35 cellular contexts compared by ENCODE assay signal in the genomic region with DNA sequence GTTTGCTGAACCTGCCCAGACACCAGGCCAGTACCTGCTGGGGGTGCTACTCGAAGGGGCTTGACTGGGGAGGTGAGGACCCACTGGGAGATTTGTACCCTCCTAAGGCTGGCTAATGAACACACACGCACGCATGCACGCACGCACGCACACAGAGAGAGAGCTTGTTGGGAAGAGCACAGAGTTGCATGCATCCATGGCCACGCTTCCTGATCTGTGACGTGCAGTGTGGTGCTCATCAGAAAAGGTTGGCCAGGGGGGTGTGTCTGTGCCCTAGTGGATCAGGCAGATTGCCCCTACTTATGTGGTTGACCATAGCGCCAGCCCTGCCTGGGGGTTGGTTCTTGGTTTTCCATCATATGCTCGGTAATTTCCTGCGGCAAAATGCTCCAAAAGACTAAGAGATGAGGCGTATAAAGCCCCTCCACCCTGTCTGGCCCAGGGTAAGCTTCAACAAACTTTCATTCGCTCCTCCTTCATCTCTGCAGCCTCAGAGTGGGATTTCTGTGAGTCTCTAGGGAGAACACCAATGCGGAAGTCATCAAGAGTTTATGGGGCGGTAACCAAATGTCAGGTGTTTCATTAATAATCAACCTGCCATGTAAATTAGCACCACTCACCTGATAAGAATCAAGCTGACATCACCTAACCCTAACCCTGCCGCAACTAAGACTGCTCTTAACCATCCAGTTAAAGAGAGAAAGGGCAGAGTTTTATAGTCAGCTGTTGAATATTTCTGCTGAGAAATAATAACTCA. TPM values are rescaled to one million over a fixed set of nuclear protein-coding genes. Genes with fewer than 3 reads are reported as not detected.
A peak's percentile ranks its signal among the peaks of the same experiment; 100 is the strongest.
DNase-seq lines count a peak whose midpoint lies in the region; ATAC-seq, FAIRE-seq and TF ChIP-seq lines count a peak whose summit lies in the region.
"Had no signal": no experiment of that assay in that cellular context is flagged by ENCODE, and none has a peak within 500 bp of the region (broad histone marks: within the 10 kb centered on the region; RNA-seq: fewer than 3 reads in every experiment).

No MANE protein-coding gene starts in this region.

- intact Hi-C loops in GM12878 (cut with micrococcal nuclease; ENCODE audit: unreplicated experiment) = loop anchor here (5.0 to 10.0 kb wide), 2 partner anchors 68 to 166 kb away; no protein-coding TSS in a partner anchor
- intact Hi-C loops in lower lobe of right lung (cut with DNase I) = no loop called here
- intact Hi-C loops in upper lobe of right lung (cut with DNase I) = no loop called here

- H3K36me3 ChIP-seq in GM12878 (ENCODE audit: control insufficient read depth in 2 of 2, insufficient read depth in 2 of 2, low read length in 1 of 2) (no peaks in the 10 kb centered on the region), lower lobe of right lung (no peaks in the 10 kb centered on the region), upper lobe of right lung (no peaks in the 10 kb centered on the region), osteoblast (ENCODE audit: insufficient read depth, low read length) (no peaks in the 10 kb centered on the region)
- H3K36me3 ChIP-seq: cardiac muscle cell, HAP-1, heart left ventricle, MG63, upper lobe of left lung had no signal

- no peaks in the 10 kb centered on the region for H3K36me3 Mint-ChIP-seq in immature natural killer cell
- H3K36me3 Mint-ChIP-seq: activated naive CD8-positive, alpha-beta T cell; CD4-positive, CD25-positive, alpha-beta regulatory T cell; naive thymus-derived CD8-positive, alpha-beta T cell had no signal

- no peak overlapping the region for H3K27ac ChIP-seq in GM12878 (ENCODE audit: control insufficient read depth, insufficient read depth)
- H3K27ac ChIP-seq in lower lobe of right lung = no peak overlapping the region
- H3K27ac ChIP-seq in upper lobe of right lung = no peak overlapping the region
- no peak overlapping the region for H3K27ac ChIP-seq in osteoblast (ENCODE audit: low read depth, low read length)
- H3K27ac ChIP-seq: cardiac muscle cell, foreskin keratinocyte, heart left ventricle, upper lobe of left lung had no signal

- TF ChIP-seq POLR2A in GM12878 (IDR thresholded peaks at IDR 0.05; ENCODE audit: low read depth, low read length) = no peak

- in situ Hi-C loops in GM12878 (cut with MboI) = no loop called here

- no peak overlapping the region for H3K4me3 Mint-ChIP-seq in immature natural killer cell
- H3K4me3 Mint-ChIP-seq: activated CD4-positive, alpha-beta memory T cell treated with anti-CD3 and anti-CD28 coated beads, Interleukin-2, amount 10 ng/mL, durations not matched to agents 7 days and 5 days; activated naive CD8-positive, alpha-beta T cell; CD4-positive, CD25-positive, alpha-beta regulatory T cell; endodermal cell; naive thymus-derived CD8-positive, alpha-beta T cell; T-helper 17 cell had no signal

- H3K79me2 ChIP-seq in GM12878 (ENCODE audit: control insufficient read depth, insufficient read depth, low read length) = no peaks in the 10 kb centered on the region
- H3K79me2 ChIP-seq in osteoblast (ENCODE audit: insufficient read depth, low read length) = no peaks in the 10 kb centered on the region

- no peak overlapping the region for H3K4me3 ChIP-seq in GM12878
- H3K4me3 ChIP-seq in lower lobe of right lung = no peak overlapping the region
- H3K4me3 ChIP-seq in upper lobe of right lung = no peak overlapping the region
- H3K4me3 ChIP-seq in osteoblast (ENCODE audit: insufficient read depth, low read length) = no peak overlapping the region
- H3K4me3 ChIP-seq: cardiac muscle cell, HAP-1, heart left ventricle, MG63, upper lobe of left lung had no signal

- H3K9ac ChIP-seq in GM12878 (ENCODE audit: control insufficient read depth, insufficient read depth, low read length) = no peak overlapping the region
- H3K9ac ChIP-seq: SK-N-SH had no signal

- RAD21 ChIA-PET in GM12878 (lab: Charles Lee; ENCODE audit: unreplicated experiment) = no interaction called here

- POLR2A ChIA-PET in GM12878 (lab: Charles Lee) = no interaction called here

- H2AFZ ChIP-seq in GM12878 (ENCODE audit: control insufficient read depth, low read depth, low read length) (no peak overlapping the region), osteoblast (ENCODE audit: low read length) (no peak overlapping the region)

- H3K4me1 Mint-ChIP-seq in immature natural killer cell = peaks cover 0 to 6% of the 10 kb centered on the region in 2 donors

- CTCF ChIA-PET in GM12878 (lab: Yijun Ruan, JAX) = interaction anchor here (0.5 to 1.9 kb wide), 6 partner anchors 13 to 556 kb away, joined by 3 to 4 read pairs (median 3); no protein-coding TSS in a partner anchor

- FAIRE-seq in GM12878 (lab: Jason Lieb, UNC) = no peak
- FAIRE-seq: D721Med, GM12892 had no signal

- H3K4me2 ChIP-seq in GM12878 (ENCODE audit: control insufficient read depth, insufficient read depth) (no peak overlapping the region), osteoblast (ENCODE audit: insufficient read depth, low read length) (no peak overlapping the region)
- H3K4me2 ChIP-seq: SK-N-SH had no signal

- H3K9me3 ChIP-seq in GM12878 (replicated peaks; ENCODE audit: control insufficient read depth, insufficient read depth, low read length) (no peaks in the 10 kb centered on the region; the same call in 2 of the 3 replicates), lower lobe of right lung (no peaks in the 10 kb centered on the region), upper lobe of right lung (no peaks in the 10 kb centered on the region), osteoblast (ENCODE audit: low read depth, low read length) (no peaks in the 10 kb centered on the region)
- H3K9me3 ChIP-seq: HAP-1, heart left ventricle, MG63, SK-N-SH, upper lobe of left lung had no signal

- no peaks in the 10 kb centered on the region for H3K27me3 ChIP-seq in GM12878 (replicated peaks in 1 of 2; ENCODE audit: control insufficient read depth in 2 of 2, insufficient read depth in 2 of 2, low read length in 1 of 2)
- H3K27me3 ChIP-seq in lower lobe of right lung (ENCODE audit: low read depth) = peaks cover 4% of the 10 kb centered on the region
- H3K27me3 ChIP-seq in upper lobe of right lung = peaks cover 6% of the 10 kb centered on the region
- peaks cover 28% of the 10 kb centered on the region for H3K27me3 ChIP-seq in osteoblast (ENCODE audit: insufficient read depth, low read length)
- H3K27me3 ChIP-seq: MG63, upper lobe of left lung had no signal

- SMC1A ChIA-PET in GM12878 (lab: Charles Lee; ENCODE audit: uncharacterized antibody, unreplicated experiment) = interaction anchor here (1.1 kb wide), 1 partner anchor 68 kb away, joined by 3 read pairs; no protein-coding TSS in a partner anchor

- WGBS in GM12878 (ENCODE audit: insufficient coverage, insufficient replicate concordance, low lambda C conversion rate, missing lambda C conversion rate) = 30% methylated on average over 16 of the region's 16 CpGs

- no peak for TF ChIP-seq CTCF in GM12878 (IDR thresholded peaks at IDR 0.05 in 2 of 3, conservative IDR thresholded peaks at IDR 0.05 in 1 of 3; ENCODE audit: control insufficient read depth in 2 of 3, extremely low read depth in 1 of 3, insufficient read depth in 1 of 3, low read depth in 3 of 3, low read length in 3 of 3)
- TF ChIP-seq CTCF in lower lobe of right lung (IDR thresholded peaks at IDR 0.05) = no peak
- TF ChIP-seq CTCF in upper lobe of right lung (IDR thresholded peaks at IDR 0.05) = no peak
- TF ChIP-seq CTCF in osteoblast (IDR thresholded peaks at IDR 0.05; ENCODE audit: extremely low read depth, low read depth, low read length) = no peak

- H3K9me3 Mint-ChIP-seq in immature natural killer cell = no peaks in the 10 kb centered on the region
- H3K9me3 Mint-ChIP-seq: activated CD4-positive, alpha-beta memory T cell treated with anti-CD3 and anti-CD28 coated beads, Interleukin-2, amount 10 ng/mL, durations not matched to agents 7 days and 5 days; endodermal cell; naive thymus-derived CD8-positive, alpha-beta T cell had no signal

- DNase-seq in HT-29 (ENCODE audit: low spot score) = peak; percentile 65
- no peak for DNase-seq in GM12878 (ENCODE audit: low read depth, low spot score)
- DNase-seq in lower lobe of right lung = no peak
- DNase-seq in upper lobe of right lung = no peak
- no peak for DNase-seq in osteoblast (ENCODE audit: insufficient read length, low spot score, missing footprints)
- DNase-seq in immature natural killer cell = no peak
- DNase-seq in stimulated activated naive CD4-positive, alpha-beta T cell (lab: John Stamatoyannopoulos, UW) = no peak
- DNase-seq: activated CD4-positive, alpha-beta memory T cell treated with anti-CD3 and anti-CD28 coated beads, Interleukin-2, amount 10 ng/mL, durations not matched to agents 7 days and 5 days; activated CD4-positive, alpha-beta T cell treated with anti-CD3 and anti-CD28 coated beads for 1 hour; CD4-positive, CD25-positive, alpha-beta regulatory T cell; cortex of kidney; EL; endodermal cell; foreskin keratinocyte; heart left ventricle; left cardiac atrium; MG63; naive thymus-derived CD8-positive, alpha-beta T cell; NCI-H1417; NCI-H2107; OCI-M1; SK-N-SH; stimulated activated CD4-positive, alpha-beta T cell treated with anti-CD3 and anti-CD28 coated beads, Interleukin-12 subunit alpha, Interleukin-12 subunit beta, amount 100 ng/mL, for 4 hours; stimulated activated CD4-positive, alpha-beta T cell treated with anti-CD3 and anti-CD28 coated beads, Interleukin-4, amount 100 ng/mL, for 1 hour; T-helper 17 cell; upper lobe of left lung had no signal

- no peak for TF ChIP-seq EP300 in GM12878 (IDR thresholded peaks at IDR 0.05; ENCODE audit: borderline replicate concordance in 1 of 2, control insufficient read depth in 1 of 2, low read depth in 2 of 2, low read length in 2 of 2)

- peaks cover 3 to 9% (median 3%) of the 10 kb centered on the region in 3 donors for H3K27me3 Mint-ChIP-seq in immature natural killer cell (ENCODE audit: low read depth in 3 of 3)

- no peak for TF ChIP-seq RAD21 in GM12878 (IDR thresholded peaks at IDR 0.05; ENCODE audit: insufficient read depth, low read depth, low read length)

- no peaks in the 10 kb centered on the region for H4K20me1 ChIP-seq in GM12878 (ENCODE audit: control insufficient read depth, insufficient read depth)
- no peaks in the 10 kb centered on the region for H4K20me1 ChIP-seq in osteoblast (ENCODE audit: insufficient read depth, low read length)

- ATAC-seq in GM12878 (no peak), lower lobe of right lung (peak; percentile 46 to 74), upper lobe of right lung (peak; percentile 72)
- ATAC-seq: esophagus mucosa; foreskin keratinocyte; heart left ventricle; left cardiac atrium; naive thymus-derived CD8-positive, alpha-beta T cell; T-helper 17 cell had no signal

- H3K27ac Mint-ChIP-seq in immature natural killer cell = no peak overlapping the region
- H3K27ac Mint-ChIP-seq: activated CD4-positive, alpha-beta memory T cell treated with anti-CD3 and anti-CD28 coated beads, Interleukin-2, amount 10 ng/mL, durations not matched to agents 7 days and 5 days; activated naive CD8-positive, alpha-beta T cell; CD4-positive, CD25-positive, alpha-beta regulatory T cell; endodermal cell had no signal

- H3K4me1 ChIP-seq in GM12878 (ENCODE audit: control insufficient read depth, insufficient read depth, low read length) (no peaks in the 10 kb centered on the region), lower lobe of right lung (peaks cover 5% of the 10 kb centered on the region), upper lobe of right lung (peaks cover 7% of the 10 kb centered on the region), osteoblast (ENCODE audit: insufficient read depth, low read length) (no peaks in the 10 kb centered on the region)
- H3K4me1 ChIP-seq: foreskin keratinocyte, HAP-1 had no signal

- BruUV-seq in GM12878 (replicated peaks; lab: Mats Ljungman, UMichigan) = no TSS peak

RNA-seq across cellular contexts. Expression of gene GFI1B, which starts 8.0 kb away (rescaled TPM):
- total RNA-seq in HT-29 (2014; rRNA removed; shearing (Covaris generic)) = not detected in 2 replicates
- not detected in 2 replicates for total RNA-seq in GM12878 (2013; cell fraction: nucleolus; rRNA removed)
- total RNA-seq in GM12878 (2014; rRNA removed) (not detected in 2 replicates), GM12878 (2014; rRNA removed; fragmentation: Illumina TruSeq; extraction: Trizol) (not detected in 2 replicates), GM12878 (2021) (not detected in 2 replicates), lower lobe of right lung (1.1 TPM), upper lobe of right lung (0.52 TPM), osteoblast (under 0.01 TPM in 1 of 2 replicates, not detected in the other)
- polyA plus RNA-seq in GM12878 (2011; ENCODE audit: low read depth) = not detected
- polyA plus RNA-seq in GM12878 (2011; rRNA removed) (0.11 and 0.29 TPM in 2 replicates), GM12878 (2014; fragmentation: Illumina TruSeq; extraction: Trizol) (0.04 TPM in 1 of 2 replicates, not detected in the other), GM12878 (2014; fragmentation: Nextera tagmentation; extraction: Ambion mirVana) (not detected), GM12878 (2014; rRNA removed) (not detected in 2 replicates), GM12878 (2016; fragmentation: Nextera tagmentation; extraction: Ambion mirVana) (under 1 TPM in 1 of 2 experiments, not detected in 1; 0.05 TPM), immature natural killer cell (1 to 10 TPM in 2 of 3 donors, not detected in 1; 1.6 to 1.8 TPM)
- polyA plus RNA-seq in GM12878 (2011; cell fraction: cytosol; rRNA removed) = 0.07 and 0.13 TPM in 2 replicates
- 0.15 and 0.18 TPM in 2 replicates for polyA plus RNA-seq in GM12878 (2011; cell fraction: nucleus; rRNA removed)
- not detected in 2 replicates for polyA plus RNA-seq in GM12878 (2012)
- polyA minus RNA-seq in GM12878 (2011; rRNA and poly(A)+ RNA removed) = not detected in 2 replicates
- not detected in 2 replicates for polyA minus RNA-seq in GM12878 (2011; cell fraction: cytosol; rRNA and poly(A)+ RNA removed)
- not detected in 2 replicates for polyA minus RNA-seq in GM12878 (2011; cell fraction: nucleus; rRNA and poly(A)+ RNA removed)
- total RNA-seq: activated CD4-positive, alpha-beta memory T cell treated with anti-CD3 and anti-CD28 coated beads, Interleukin-2, amount 10 ng/mL, durations not matched to agents 7 days and 5 days; aorta; esophagus mucosa; foreskin keratinocyte; osteocyte; subcutaneous adipose tissue had no signal
- polyA plus RNA-seq: aorta, cardiac muscle cell, foreskin keratinocyte, SK-N-SH had no signal

RNA-seq across cellular contexts. Expression of gene TSC1, which starts 26.1 kb away (rescaled TPM):
- total RNA-seq in HT-29 (2014; rRNA removed; shearing (Covaris generic)) = 13.7 and 16.5 TPM in 2 replicates
- 207 and 208 TPM in 2 replicates for total RNA-seq in GM12878 (2013; cell fraction: nucleolus; rRNA removed)
- total RNA-seq in GM12878 (2014; rRNA removed) (15.6 and 16.0 TPM in 2 replicates), GM12878 (2014; rRNA removed; fragmentation: Illumina TruSeq; extraction: Trizol) (14.3 and 15.8 TPM in 2 replicates), GM12878 (2021) (24.1 and 25.4 TPM in 2 replicates), lower lobe of right lung (50.9 TPM), upper lobe of right lung (44.9 TPM), osteoblast (68.4 and 81.3 TPM in 2 replicates)
- polyA plus RNA-seq in GM12878 (2011; ENCODE audit: low read depth) = 14.7 TPM
- polyA plus RNA-seq in GM12878 (2011; rRNA removed) (37.6 and 48.0 TPM in 2 replicates), GM12878 (2014; fragmentation: Illumina TruSeq; extraction: Trizol) (21.2 and 26.3 TPM in 2 replicates), GM12878 (2014; fragmentation: Nextera tagmentation; extraction: Ambion mirVana) (1 to 10 TPM; 4.0 to 4.6 TPM), GM12878 (2014; rRNA removed) (13.2 and 14.3 TPM in 2 replicates), GM12878 (2016; fragmentation: Nextera tagmentation; extraction: Ambion mirVana) (10 to 100 TPM; 14.0 to 16.6 TPM), immature natural killer cell (10 to 100 TPM in 1 of 3 donors, 1 to 10 TPM in 2; 2.5 to 11.8 (median 6.8) TPM)
- 25.4 and 29.5 TPM in 2 replicates for polyA plus RNA-seq in GM12878 (2011; cell fraction: cytosol; rRNA removed)
- polyA plus RNA-seq in GM12878 (2011; cell fraction: nucleus; rRNA removed) = 171 and 223 TPM in 2 replicates
- polyA plus RNA-seq in GM12878 (2012) = 18.5 and 19.0 TPM in 2 replicates
- polyA minus RNA-seq in GM12878 (2011; rRNA and poly(A)+ RNA removed) = 106 and 121 TPM in 2 replicates
- polyA minus RNA-seq in GM12878 (2011; cell fraction: cytosol; rRNA and poly(A)+ RNA removed) = 15.8 and 16.6 TPM in 2 replicates
- polyA minus RNA-seq in GM12878 (2011; cell fraction: nucleus; rRNA and poly(A)+ RNA removed) = 99.3 and 128 TPM in 2 replicates
